2 cellular contexts compared by ENCODE assay signal in the genomic region with DNA sequence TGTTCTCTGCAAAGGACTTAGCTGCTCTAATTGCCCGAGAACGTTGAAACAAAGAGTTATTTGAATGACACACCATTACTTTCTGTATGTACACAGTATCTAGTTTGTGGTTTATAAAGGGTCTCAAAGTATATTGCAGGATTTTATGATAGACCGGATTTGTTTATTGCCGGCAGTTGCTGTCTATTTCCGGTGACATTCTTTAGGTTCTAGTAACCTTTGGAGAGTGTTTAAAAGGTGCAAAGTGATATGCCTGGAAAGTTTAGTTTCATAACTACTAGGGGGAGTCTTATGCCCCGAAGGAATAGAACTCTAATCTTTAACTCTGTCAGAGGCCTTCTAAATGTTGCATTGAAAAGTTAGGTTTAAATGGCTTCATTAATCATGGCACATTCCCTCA.
TF ChIP-seq lines count a peak whose summit lies in the region.

No MANE protein-coding gene starts in this region.

TF ChIP-seq in endothelial cell of umbilical vein, 7 proteins besides CTCF, POLR2A, EP300 and RAD21:
- peak; percentile 21 for TF ChIP-seq FOS (IDR thresholded peaks at IDR 0.05; ENCODE audit: borderline replicate concordance, insufficient read depth, low read length)
- TF ChIP-seq GATA2 (IDR thresholded peaks at IDR 0.05; ENCODE audit: insufficient read depth, insufficient read length, low read depth, low read length) = peak; percentile 20
- TF ChIP-seq JUN (IDR thresholded peaks at IDR 0.05; ENCODE audit: borderline replicate concordance, insufficient read depth, insufficient read length, low read depth) = no peak
- no peak for TF ChIP-seq POLR2AphosphoS5 (IDR thresholded peaks at IDR 0.05; ENCODE audit: insufficient read depth, low read depth, low read length)

TF ChIP-seq in GM23338, 12 proteins besides CTCF, POLR2A, EP300 and RAD21:
- no peak for TF ChIP-seq POLR2AphosphoS5 (IDR thresholded peaks at IDR 0.05; ENCODE audit: low read depth)
- TF ChIP-seq, protein P1, sequence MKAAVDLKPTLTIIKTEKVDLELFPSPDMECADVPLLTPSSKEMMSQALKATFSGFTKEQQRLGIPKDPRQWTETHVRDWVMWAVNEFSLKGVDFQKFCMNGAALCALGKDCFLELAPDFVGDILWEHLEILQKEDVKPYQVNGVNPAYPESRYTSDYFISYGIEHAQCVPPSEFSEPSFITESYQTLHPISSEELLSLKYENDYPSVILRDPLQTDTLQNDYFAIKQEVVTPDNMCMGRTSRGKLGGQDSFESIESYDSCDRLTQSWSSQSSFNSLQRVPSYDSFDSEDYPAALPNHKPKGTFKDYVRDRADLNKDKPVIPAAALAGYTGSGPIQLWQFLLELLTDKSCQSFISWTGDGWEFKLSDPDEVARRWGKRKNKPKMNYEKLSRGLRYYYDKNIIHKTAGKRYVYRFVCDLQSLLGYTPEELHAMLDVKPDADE (IDR thresholded peaks at IDR 0.05) = no peak
- TF ChIP-seq, protein P2, sequence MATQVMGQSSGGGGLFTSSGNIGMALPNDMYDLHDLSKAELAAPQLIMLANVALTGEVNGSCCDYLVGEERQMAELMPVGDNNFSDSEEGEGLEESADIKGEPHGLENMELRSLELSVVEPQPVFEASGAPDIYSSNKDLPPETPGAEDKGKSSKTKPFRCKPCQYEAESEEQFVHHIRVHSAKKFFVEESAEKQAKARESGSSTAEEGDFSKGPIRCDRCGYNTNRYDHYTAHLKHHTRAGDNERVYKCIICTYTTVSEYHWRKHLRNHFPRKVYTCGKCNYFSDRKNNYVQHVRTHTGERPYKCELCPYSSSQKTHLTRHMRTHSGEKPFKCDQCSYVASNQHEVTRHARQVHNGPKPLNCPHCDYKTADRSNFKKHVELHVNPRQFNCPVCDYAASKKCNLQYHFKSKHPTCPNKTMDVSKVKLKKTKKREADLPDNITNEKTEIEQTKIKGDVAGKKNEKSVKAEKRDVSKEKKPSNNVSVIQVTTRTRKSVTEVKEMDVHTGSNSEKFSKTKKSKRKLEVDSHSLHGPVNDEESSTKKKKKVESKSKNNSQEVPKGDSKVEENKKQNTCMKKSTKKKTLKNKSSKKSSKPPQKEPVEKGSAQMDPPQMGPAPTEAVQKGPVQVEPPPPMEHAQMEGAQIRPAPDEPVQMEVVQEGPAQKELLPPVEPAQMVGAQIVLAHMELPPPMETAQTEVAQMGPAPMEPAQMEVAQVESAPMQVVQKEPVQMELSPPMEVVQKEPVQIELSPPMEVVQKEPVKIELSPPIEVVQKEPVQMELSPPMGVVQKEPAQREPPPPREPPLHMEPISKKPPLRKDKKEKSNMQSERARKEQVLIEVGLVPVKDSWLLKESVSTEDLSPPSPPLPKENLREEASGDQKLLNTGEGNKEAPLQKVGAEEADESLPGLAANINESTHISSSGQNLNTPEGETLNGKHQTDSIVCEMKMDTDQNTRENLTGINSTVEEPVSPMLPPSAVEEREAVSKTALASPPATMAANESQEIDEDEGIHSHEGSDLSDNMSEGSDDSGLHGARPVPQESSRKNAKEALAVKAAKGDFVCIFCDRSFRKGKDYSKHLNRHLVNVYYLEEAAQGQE (IDR thresholded peaks at IDR 0.05; ENCODE audit: unreplicated experiment) = no peak
- no peak for TF ChIP-seq EZH2 (IDR thresholded peaks at IDR 0.05; ENCODE audit: low read depth, unreplicated experiment)
- TF ChIP-seq, protein P3, sequence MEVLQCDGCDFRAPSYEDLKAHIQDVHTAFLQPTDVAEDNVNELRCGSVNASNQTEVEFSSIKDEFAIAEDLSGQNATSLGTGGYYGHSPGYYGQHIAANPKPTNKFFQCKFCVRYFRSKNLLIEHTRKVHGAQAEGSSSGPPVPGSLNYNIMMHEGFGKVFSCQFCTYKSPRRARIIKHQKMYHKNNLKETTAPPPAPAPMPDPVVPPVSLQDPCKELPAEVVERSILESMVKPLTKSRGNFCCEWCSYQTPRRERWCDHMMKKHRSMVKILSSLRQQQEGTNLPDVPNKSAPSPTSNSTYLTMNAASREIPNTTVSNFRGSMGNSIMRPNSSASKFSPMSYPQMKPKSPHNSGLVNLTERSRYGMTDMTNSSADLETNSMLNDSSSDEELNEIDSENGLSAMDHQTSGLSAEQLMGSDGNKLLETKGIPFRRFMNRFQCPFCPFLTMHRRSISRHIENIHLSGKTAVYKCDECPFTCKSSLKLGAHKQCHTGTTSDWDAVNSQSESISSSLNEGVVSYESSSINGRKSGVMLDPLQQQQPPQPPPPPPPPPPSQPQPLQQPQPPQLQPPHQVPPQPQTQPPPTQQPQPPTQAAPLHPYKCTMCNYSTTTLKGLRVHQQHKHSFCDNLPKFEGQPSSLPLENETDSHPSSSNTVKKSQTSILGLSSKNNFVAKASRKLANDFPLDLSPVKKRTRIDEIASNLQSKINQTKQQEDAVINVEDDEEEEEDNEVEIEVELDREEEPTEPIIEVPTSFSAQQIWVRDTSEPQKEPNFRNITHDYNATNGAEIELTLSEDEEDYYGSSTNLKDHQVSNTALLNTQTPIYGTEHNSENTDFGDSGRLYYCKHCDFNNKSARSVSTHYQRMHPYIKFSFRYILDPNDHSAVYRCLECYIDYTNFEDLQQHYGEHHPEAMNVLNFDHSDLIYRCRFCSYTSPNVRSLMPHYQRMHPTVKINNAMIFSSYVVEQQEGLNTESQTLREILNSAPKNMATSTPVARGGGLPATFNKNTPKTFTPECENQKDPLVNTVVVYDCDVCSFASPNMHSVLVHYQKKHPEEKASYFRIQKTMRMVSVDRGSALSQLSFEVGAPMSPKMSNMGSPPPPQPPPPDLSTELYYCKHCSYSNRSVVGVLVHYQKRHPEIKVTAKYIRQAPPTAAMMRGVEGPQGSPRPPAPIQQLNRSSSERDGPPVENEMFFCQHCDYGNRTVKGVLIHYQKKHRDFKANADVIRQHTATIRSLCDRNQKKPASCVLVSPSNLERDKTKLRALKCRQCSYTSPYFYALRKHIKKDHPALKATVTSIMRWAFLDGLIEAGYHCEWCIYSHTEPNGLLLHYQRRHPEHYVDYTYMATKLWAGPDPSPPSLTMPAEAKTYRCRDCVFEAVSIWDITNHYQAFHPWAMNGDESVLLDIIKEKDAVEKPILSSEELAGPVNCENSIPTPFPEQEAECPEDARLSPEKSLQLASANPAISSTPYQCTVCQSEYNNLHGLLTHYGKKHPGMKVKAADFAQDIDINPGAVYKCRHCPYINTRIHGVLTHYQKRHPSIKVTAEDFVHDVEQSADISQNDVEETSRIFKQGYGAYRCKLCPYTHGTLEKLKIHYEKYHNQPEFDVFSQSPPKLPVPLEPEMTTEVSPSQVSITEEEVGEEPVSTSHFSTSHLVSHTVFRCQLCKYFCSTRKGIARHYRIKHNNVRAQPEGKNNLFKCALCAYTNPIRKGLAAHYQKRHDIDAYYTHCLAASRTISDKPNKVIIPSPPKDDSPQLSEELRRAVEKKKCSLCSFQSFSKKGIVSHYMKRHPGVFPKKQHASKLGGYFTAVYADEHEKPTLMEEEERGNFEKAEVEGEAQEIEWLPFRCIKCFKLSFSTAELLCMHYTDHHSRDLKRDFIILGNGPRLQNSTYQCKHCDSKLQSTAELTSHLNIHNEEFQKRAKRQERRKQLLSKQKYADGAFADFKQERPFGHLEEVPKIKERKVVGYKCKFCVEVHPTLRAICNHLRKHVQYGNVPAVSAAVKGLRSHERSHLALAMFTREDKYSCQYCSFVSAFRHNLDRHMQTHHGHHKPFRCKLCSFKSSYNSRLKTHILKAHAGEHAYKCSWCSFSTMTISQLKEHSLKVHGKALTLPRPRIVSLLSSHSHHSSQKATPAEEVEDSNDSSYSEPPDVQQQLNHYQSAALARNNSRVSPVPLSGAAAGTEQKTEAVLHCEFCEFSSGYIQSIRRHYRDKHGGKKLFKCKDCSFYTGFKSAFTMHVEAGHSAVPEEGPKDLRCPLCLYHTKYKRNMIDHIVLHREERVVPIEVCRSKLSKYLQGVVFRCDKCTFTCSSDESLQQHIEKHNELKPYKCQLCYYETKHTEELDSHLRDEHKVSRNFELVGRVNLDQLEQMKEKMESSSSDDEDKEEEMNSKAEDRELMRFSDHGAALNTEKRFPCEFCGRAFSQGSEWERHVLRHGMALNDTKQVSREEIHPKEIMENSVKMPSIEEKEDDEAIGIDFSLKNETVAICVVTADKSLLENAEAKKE (CRISPR knock-in tag; IDR thresholded peaks at IDR 0.05) = no peak
